In the genomic region with DNA sequence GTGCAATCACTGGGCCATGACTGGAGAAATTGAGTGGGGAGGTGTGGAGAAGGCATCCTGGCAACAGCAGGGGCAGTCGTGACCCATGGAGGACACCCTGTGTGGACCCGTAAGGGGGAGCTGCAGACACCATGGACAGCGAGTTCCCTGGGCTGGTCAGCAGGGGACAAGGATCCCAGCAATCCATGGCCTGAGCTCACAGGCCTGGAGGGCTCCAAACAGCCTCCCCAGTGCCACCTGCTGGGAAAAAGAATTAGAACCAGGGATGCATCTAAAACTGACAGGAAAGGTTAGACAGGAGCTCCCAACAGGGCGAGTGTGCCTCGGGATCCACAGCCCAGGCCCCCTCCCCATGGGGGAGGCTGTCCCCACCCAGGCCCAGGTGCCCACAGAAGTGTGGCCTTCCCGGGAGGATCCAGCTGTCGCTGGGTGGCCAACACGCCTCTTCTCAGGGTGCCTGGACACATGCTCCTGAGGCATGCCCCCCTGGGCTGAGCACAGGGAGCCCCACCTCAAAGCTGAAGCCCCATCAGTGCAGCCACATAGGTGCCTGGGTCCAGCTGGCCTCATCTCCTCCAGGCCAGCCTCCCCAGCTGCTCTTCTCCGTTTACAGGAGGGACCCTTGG, we compare ENCODE assay signal across 2 cellular contexts.
TF ChIP-seq lines count a peak whose summit lies in the region.

No MANE protein-coding gene starts in this region.

TF ChIP-seq in HCT116, 20 proteins besides CTCF, POLR2A, EP300 and RAD21 (continued from another document):
- TF ChIP-seq YY1 (IDR thresholded peaks at IDR 0.05; ENCODE audit: extremely low read depth, insufficient replicate concordance, low read depth, low read length), result no peak
- TF ChIP-seq SRF (IDR thresholded peaks at IDR 0.05; ENCODE audit: low read depth), result no peak
- TF ChIP-seq SP1 (IDR thresholded peaks at IDR 0.05; ENCODE audit: low read depth), result no peak
- TF ChIP-seq, protein P1, sequence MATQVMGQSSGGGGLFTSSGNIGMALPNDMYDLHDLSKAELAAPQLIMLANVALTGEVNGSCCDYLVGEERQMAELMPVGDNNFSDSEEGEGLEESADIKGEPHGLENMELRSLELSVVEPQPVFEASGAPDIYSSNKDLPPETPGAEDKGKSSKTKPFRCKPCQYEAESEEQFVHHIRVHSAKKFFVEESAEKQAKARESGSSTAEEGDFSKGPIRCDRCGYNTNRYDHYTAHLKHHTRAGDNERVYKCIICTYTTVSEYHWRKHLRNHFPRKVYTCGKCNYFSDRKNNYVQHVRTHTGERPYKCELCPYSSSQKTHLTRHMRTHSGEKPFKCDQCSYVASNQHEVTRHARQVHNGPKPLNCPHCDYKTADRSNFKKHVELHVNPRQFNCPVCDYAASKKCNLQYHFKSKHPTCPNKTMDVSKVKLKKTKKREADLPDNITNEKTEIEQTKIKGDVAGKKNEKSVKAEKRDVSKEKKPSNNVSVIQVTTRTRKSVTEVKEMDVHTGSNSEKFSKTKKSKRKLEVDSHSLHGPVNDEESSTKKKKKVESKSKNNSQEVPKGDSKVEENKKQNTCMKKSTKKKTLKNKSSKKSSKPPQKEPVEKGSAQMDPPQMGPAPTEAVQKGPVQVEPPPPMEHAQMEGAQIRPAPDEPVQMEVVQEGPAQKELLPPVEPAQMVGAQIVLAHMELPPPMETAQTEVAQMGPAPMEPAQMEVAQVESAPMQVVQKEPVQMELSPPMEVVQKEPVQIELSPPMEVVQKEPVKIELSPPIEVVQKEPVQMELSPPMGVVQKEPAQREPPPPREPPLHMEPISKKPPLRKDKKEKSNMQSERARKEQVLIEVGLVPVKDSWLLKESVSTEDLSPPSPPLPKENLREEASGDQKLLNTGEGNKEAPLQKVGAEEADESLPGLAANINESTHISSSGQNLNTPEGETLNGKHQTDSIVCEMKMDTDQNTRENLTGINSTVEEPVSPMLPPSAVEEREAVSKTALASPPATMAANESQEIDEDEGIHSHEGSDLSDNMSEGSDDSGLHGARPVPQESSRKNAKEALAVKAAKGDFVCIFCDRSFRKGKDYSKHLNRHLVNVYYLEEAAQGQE (IDR thresholded peaks at IDR 0.05; ENCODE audit: low read depth), result peak; percentile 66

TF ChIP-seq in PFSK-1, 5 proteins besides CTCF, POLR2A, EP300 and RAD21 (continued from another document):
- TF ChIP-seq, protein P1 (IDR thresholded peaks at IDR 0.05; ENCODE audit: insufficient read depth in 1 of 2, low read depth in 2 of 2, low read length in 2 of 2), result peak; percentile 86 to 93
